14 cellular contexts compared by ENCODE assay signal in the genomic region with DNA sequence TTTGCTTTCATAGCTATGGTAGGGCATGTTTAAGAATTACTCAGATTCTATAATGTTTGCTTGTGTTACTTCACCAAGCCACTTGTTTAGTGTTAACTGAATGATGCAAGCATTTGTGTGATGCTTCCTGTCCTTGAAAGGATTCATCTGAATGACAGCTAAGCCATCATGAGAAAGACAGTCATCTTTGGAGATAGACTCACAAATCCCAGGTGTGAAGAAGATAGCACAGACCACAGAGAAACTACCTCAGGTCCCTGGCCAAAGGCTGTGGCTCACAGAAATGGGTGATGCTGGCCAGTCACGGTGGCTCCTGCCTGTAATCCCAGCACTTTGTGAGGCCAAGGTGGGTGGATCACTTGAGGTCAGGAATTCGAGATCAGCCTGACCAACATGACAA.
DNase-seq lines count a peak whose midpoint lies in the region; ATAC-seq, FAIRE-seq and TF ChIP-seq lines count a peak whose summit lies in the region.
"Had no signal": no experiment of that assay in that cellular context is flagged by ENCODE, and none has a peak within 500 bp of the region (broad histone marks: within the 10 kb centered on the region; RNA-seq: fewer than 3 reads in every experiment).

No MANE protein-coding gene starts in this region.

- H3K4ac ChIP-seq in mesenchymal stem cell (ENCODE audit: low read depth in 1 of 2, low read length in 2 of 2), result no peak overlapping the region

- H3K27me3 ChIP-seq in GM23338 (ENCODE audit: insufficient read depth) (no peaks in the 10 kb centered on the region), GM12878 (replicated peaks in 1 of 2; ENCODE audit: control insufficient read depth in 2 of 2, insufficient read depth in 2 of 2, low read length in 1 of 2) (no peaks in the 10 kb centered on the region), mesenchymal stem cell (ENCODE audit: control insufficient read depth in 1 of 2, insufficient read depth in 1 of 2, low read length in 2 of 2) (no peaks in the 10 kb centered on the region), dorsolateral prefrontal cortex (no peaks in the 10 kb centered on the region)

- H3K9me3 Mint-ChIP-seq in activated T-cell treated with anti-CD3 and anti-CD28 coated beads, Interleukin-2, amount 50 U/mL, for 72 hours, result no peaks in the 10 kb centered on the region
- no peaks in the 10 kb centered on the region for H3K9me3 Mint-ChIP-seq in GM23338

- CTCF ChIA-PET in GM12878 (lab: Yijun Ruan, JAX), result no interaction called here

- H3K4me1 ChIP-seq in GM23338 (ENCODE audit: insufficient read depth) (no peaks in the 10 kb centered on the region), GM12878 (ENCODE audit: control insufficient read depth, insufficient read depth, low read length) (no peaks in the 10 kb centered on the region), mesenchymal stem cell (ENCODE audit: control insufficient read depth, insufficient read depth, low read depth, low read length) (no peaks in the 10 kb centered on the region)

- no peaks in the 10 kb centered on the region for H3K36me3 Mint-ChIP-seq in activated T-cell treated with anti-CD3 and anti-CD28 coated beads, Interleukin-2, amount 50 U/mL, for 72 hours (ENCODE audit: insufficient read depth in 2 of 2)
- no peaks in the 10 kb centered on the region for H3K36me3 Mint-ChIP-seq in GM23338 (ENCODE audit: low read depth)

- H3K14ac ChIP-seq in mesenchymal stem cell (ENCODE audit: low read length in 2 of 2), result no peak overlapping the region

- no peaks in the 10 kb centered on the region for H3K4me1 Mint-ChIP-seq in activated T-cell treated with anti-CD3 and anti-CD28 coated beads, Interleukin-2, amount 50 U/mL, for 72 hours (ENCODE audit: low read depth)
- peaks cover 3% of the 10 kb centered on the region; the same call in 2 of the 3 replicates for H3K4me1 Mint-ChIP-seq in GM23338

- H3K27me3 Mint-ChIP-seq in activated T-cell treated with anti-CD3 and anti-CD28 coated beads, Interleukin-2, amount 50 U/mL, for 72 hours (ENCODE audit: low read depth), result no peaks in the 10 kb centered on the region
- no peaks in the 10 kb centered on the region for H3K27me3 Mint-ChIP-seq in GM23338 (ENCODE audit: insufficient read depth, low read depth, poor library complexity)

- in situ Hi-C loops in GM12878 (cut with MboI), result no loop called here
- in situ Hi-C loops in GM13977 (cut with MboI; ENCODE audit: low pct_unique_long_range_greater_than_20kb, low sequenced_read_pairs, unreplicated experiment), result no loop called here

- no peak overlapping the region for H3K9ac ChIP-seq in GM12878 (ENCODE audit: control insufficient read depth, insufficient read depth, low read length)
- no peak overlapping the region for H3K9ac ChIP-seq in mesenchymal stem cell (ENCODE audit: low read length)

- no peak overlapping the region for H4K91ac ChIP-seq in mesenchymal stem cell (ENCODE audit: low read length)

- no TSS peak for BruUV-seq in GM12878 (replicated peaks; lab: Mats Ljungman, UMichigan)

- H4K20me1 ChIP-seq in GM23338 (replicated peaks; ENCODE audit: insufficient read depth) (no peaks in the 10 kb centered on the region), GM12878 (ENCODE audit: control insufficient read depth, insufficient read depth) (no peaks in the 10 kb centered on the region)

- H3K9me2 ChIP-seq in GM23338 (ENCODE audit: insufficient read depth), result no peaks in the 10 kb centered on the region

- SMC1A ChIA-PET in GM12878 (lab: Charles Lee; ENCODE audit: uncharacterized antibody, unreplicated experiment), result no interaction called here

- no peak for TF ChIP-seq RAD21 in GM12878 (IDR thresholded peaks at IDR 0.05; ENCODE audit: insufficient read depth, low read depth, low read length)

- no peak overlapping the region for H2BK5ac ChIP-seq in mesenchymal stem cell (ENCODE audit: low read depth, low read length, poor library complexity, severe bottlenecking)

- H2AFZ ChIP-seq in GM23338 (peak overlapping the region; percentile 53; the same call in 1 of the 2 replicates), GM12878 (ENCODE audit: control insufficient read depth, low read depth, low read length) (no peak overlapping the region), mesenchymal stem cell (ENCODE audit: low read depth, low read length) (no peak overlapping the region)

- no peaks in the 10 kb centered on the region for H3K9me3 ChIP-seq in GM12878 (replicated peaks; ENCODE audit: control insufficient read depth, insufficient read depth, low read length)
- no peaks in the 10 kb centered on the region for H3K9me3 ChIP-seq in mesenchymal stem cell (ENCODE audit: control insufficient read depth, low read length)

- H3K36me3 ChIP-seq in GM23338 (ENCODE audit: insufficient read depth) (no peaks in the 10 kb centered on the region), GM12878 (ENCODE audit: control insufficient read depth in 2 of 2, insufficient read depth in 2 of 2, low read length in 1 of 2) (no peaks in the 10 kb centered on the region), mesenchymal stem cell (ENCODE audit: control insufficient read depth in 1 of 2, insufficient read depth in 2 of 2, low read depth in 1 of 2, low read length in 2 of 2) (peaks cover 0 to 7% of the 10 kb centered on the region in 2 experiments)

- H3K27ac ChIP-seq in GM23338 (ENCODE audit: low read depth) (no peak overlapping the region), GM12878 (ENCODE audit: control insufficient read depth, insufficient read depth) (no peak overlapping the region), mesenchymal stem cell (ENCODE audit: low read length, poor library complexity, severe bottlenecking) (no peak overlapping the region), dorsolateral prefrontal cortex (no peak overlapping the region)

- no peak overlapping the region for H3K4me3 Mint-ChIP-seq in activated T-cell treated with anti-CD3 and anti-CD28 coated beads, Interleukin-2, amount 50 U/mL, for 72 hours
- no peak overlapping the region for H3K4me3 Mint-ChIP-seq in GM23338

- H3K4me3 ChIP-seq in GM23338, result no peak overlapping the region
- H3K4me3 ChIP-seq in GM12878, result no peak overlapping the region
- no peak overlapping the region for H3K4me3 ChIP-seq in mesenchymal stem cell (ENCODE audit: insufficient read depth in 1 of 2, low read depth in 1 of 2, low read length in 2 of 2)
- no peak overlapping the region for H3K4me3 ChIP-seq in dorsolateral prefrontal cortex

- H3K27ac Mint-ChIP-seq in activated T-cell treated with anti-CD3 and anti-CD28 coated beads, Interleukin-2, amount 50 U/mL, for 72 hours, result no peak overlapping the region
- H3K27ac Mint-ChIP-seq in GM23338, result no peak overlapping the region

- no peak for TF ChIP-seq CTCF in GM23338 (conservative IDR thresholded peaks at IDR 0.05; ENCODE audit: low read depth in 2 of 2)
- TF ChIP-seq CTCF in GM12878 (IDR thresholded peaks at IDR 0.05 in 2 of 3, conservative IDR thresholded peaks at IDR 0.05 in 1 of 3; ENCODE audit: control insufficient read depth in 2 of 3, extremely low read depth in 1 of 3, insufficient read depth in 1 of 3, low read depth in 3 of 3, low read length in 3 of 3), result no peak
- no peak for TF ChIP-seq CTCF in GM13977 (IDR thresholded peaks at IDR 0.05; ENCODE audit: extremely low read depth, insufficient read depth, missing control alignments)
- no peak for TF ChIP-seq CTCF in dorsolateral prefrontal cortex (IDR thresholded peaks at IDR 0.05 in 54 of 56, conservative IDR thresholded peaks at IDR 0.05 in 2 of 56; ENCODE audit: low read depth in 1 of 56, partially characterized antibody in 56 of 56)

- no peak overlapping the region for H2BK12ac ChIP-seq in mesenchymal stem cell (ENCODE audit: low read length in 2 of 2)

- peak; percentile 98 to 99 for ATAC-seq in activated T-cell treated with anti-CD3 and anti-CD28 coated beads, Interleukin-2, amount 50 U/mL, for 72 hours (replicated peaks in 1 of 2)
- peak; percentile 61 for ATAC-seq in GM23338
- peak; percentile 31 for ATAC-seq in GM12878
- ATAC-seq in HG03460 (IDR thresholded peaks at IDR 0.05; ENCODE audit: unreplicated experiment), result no peak

- no peak overlapping the region for H2BK120ac ChIP-seq in mesenchymal stem cell (ENCODE audit: low read depth, low read length)

- no peaks in the 10 kb centered on the region for H3K79me2 ChIP-seq in GM23338 (replicated peaks; ENCODE audit: insufficient read depth)
- no peaks in the 10 kb centered on the region for H3K79me2 ChIP-seq in GM12878 (ENCODE audit: control insufficient read depth, insufficient read depth, low read length)

- 19% methylated on average over 2 of the region's 2 CpGs for WGBS in GM12878 (ENCODE audit: insufficient coverage, insufficient replicate concordance, low lambda C conversion rate, missing lambda C conversion rate)
- 93% methylated on average over 2 of the region's 2 CpGs for WGBS in mesenchymal stem cell

- H3K4me2 ChIP-seq in GM23338 (no peak overlapping the region), GM12878 (ENCODE audit: control insufficient read depth, insufficient read depth) (no peak overlapping the region), mesenchymal stem cell (ENCODE audit: low read length, poor library complexity, severe bottlenecking) (no peak overlapping the region)

- TF ChIP-seq POLR2A in GM12878 (IDR thresholded peaks at IDR 0.05; ENCODE audit: low read depth, low read length), result no peak

- FAIRE-seq in GM12878 (lab: Jason Lieb, UNC), result no peak
- FAIRE-seq: H54 had no signal

- H4K8ac ChIP-seq in mesenchymal stem cell (ENCODE audit: low read length), result no peak overlapping the region

- no peak overlapping the region for H2BK15ac ChIP-seq in mesenchymal stem cell (ENCODE audit: low read depth, poor library complexity, severe bottlenecking)

- POLR2A ChIA-PET in GM12878 (lab: Charles Lee), result no interaction called here

- H3F3A ChIP-seq in GM23338 (replicated peaks; ENCODE audit: low read depth), result no peaks in the 10 kb centered on the region

- H2AK5ac ChIP-seq in mesenchymal stem cell (ENCODE audit: low read length, severe bottlenecking), result no peak overlapping the region

- no peak for TF ChIP-seq EP300 in GM12878 (IDR thresholded peaks at IDR 0.05; ENCODE audit: borderline replicate concordance in 1 of 2, control insufficient read depth in 1 of 2, low read depth in 2 of 2, low read length in 2 of 2)

- RAD21 ChIA-PET in GM12878 (lab: Charles Lee; ENCODE audit: unreplicated experiment), result no interaction called here

- peak; percentile 15 to 27 for DNase-seq in activated T-cell treated with anti-CD3 and anti-CD28 coated beads, Interleukin-2, amount 50 U/mL, for 72 hours
- DNase-seq in activated T-cell treated with anti-CD3 and anti-CD28 coated beads, Interleukin-2, amount 50 U/mL, for 48 hours, result no peak
- DNase-seq in GM23338 (ENCODE audit: low spot score) (no peak), GM12878 (ENCODE audit: low read depth, low spot score) (no peak), mesenchymal stem cell (peak; percentile 2), GM13977 (ENCODE audit: low spot score) (no peak), dorsolateral prefrontal cortex (no peak)
- DNase-seq: AML-193, DMS79, GDM1, NCI-H187, NCI-H774 had no signal

- H3K18ac ChIP-seq in mesenchymal stem cell (ENCODE audit: low read depth in 1 of 2, low read length in 2 of 2), result no peak overlapping the region

- no peak overlapping the region for H3K23ac ChIP-seq in mesenchymal stem cell (ENCODE audit: low read length in 2 of 2)

- no peaks in the 10 kb centered on the region for H3K79me1 ChIP-seq in mesenchymal stem cell (replicated peaks; ENCODE audit: low read length, poor library complexity, severe bottlenecking)

- intact Hi-C loops in GM12878 (cut with micrococcal nuclease; ENCODE audit: unreplicated experiment), result no loop called here
- intact Hi-C loops in dorsolateral prefrontal cortex (cut with DNase I), result no loop called here

Comparison
In these comparisons a context has a peak if more than half of its experiments do, and no peak if none do; other contexts are left out.
1. DNase-seq: peak in activated T-cell treated with anti-CD3 and anti-CD28 coated beads, Interleukin-2, amount 50 U/mL, for 72 hours (2 of 2) and mesenchymal stem cell (single experiment); none in activated T-cell treated with anti-CD3 and anti-CD28 coated beads, Interleukin-2, amount 50 U/mL, for 48 hours (0 of 2), GM23338 (single experiment), GM12878 (single experiment), GM13977 (single experiment) and dorsolateral prefrontal cortex (0 of 10).